In the genomic region with DNA sequence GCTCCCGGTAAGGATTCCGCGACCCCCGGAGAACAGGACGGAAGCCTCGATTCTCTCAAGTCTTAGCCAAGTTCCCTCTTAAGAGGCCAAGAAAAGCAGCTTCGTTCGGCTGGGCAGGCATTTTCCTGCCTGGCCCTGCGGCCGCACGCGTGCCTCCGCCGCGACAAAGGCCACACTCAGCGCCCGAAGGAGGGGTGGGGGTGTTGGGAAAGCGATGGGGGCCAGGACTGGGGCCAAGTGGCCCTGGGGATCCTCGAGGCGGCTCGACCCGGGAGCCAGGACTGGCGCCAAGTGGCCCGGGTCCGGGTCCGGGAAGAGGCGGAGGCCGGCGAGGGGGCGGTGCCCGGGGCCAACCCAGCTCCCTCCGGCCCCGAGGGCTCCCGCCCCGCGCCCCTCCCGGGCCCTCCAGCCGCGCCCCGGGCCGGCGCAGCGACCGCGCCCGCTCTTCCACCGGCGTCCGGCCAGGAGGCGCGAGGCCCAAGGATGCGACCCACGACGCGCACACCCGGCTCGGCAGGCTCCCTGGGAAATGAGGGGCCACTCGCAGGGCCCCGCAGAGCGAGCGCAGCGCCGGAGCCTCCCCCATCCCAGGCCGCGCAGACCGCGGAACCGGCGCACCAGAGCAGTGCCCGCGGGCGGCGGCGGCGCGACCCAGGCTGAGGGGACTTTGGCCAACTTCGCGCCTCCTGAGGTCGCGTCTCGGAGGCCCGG, we compare ENCODE assay signal across 8 cellular contexts. TPM values are rescaled to one million over a fixed set of nuclear protein-coding genes. Genes with fewer than 3 reads are reported as not detected.
DNase-seq lines count a peak whose midpoint lies in the region; ATAC-seq and TF ChIP-seq lines count a peak whose summit lies in the region.

No MANE protein-coding gene starts in this region.

- H3K36me3 ChIP-seq in Loucy (ENCODE audit: insufficient read depth, low read length) = no peaks in the 10 kb centered on the region
- H3K36me3 ChIP-seq in mucosa of rectum (ENCODE audit: control insufficient read depth in 2 of 2, insufficient read depth in 2 of 2, low read length in 2 of 2) = no peaks in the 10 kb centered on the region

- POLR2A ChIA-PET in AG04449 (lab: Yijun Ruan, JAX) = interaction anchor here (1.1 kb wide), 1 partner anchor 36 kb away, joined by 4 read pairs; no protein-coding TSS in a partner anchor

- H3K4me1 ChIP-seq in Loucy (ENCODE audit: insufficient read depth, low read length, poor library complexity, severe bottlenecking) (peaks cover 39% of the 10 kb centered on the region), mucosa of rectum (ENCODE audit: control insufficient read depth in 2 of 2, insufficient read depth in 2 of 2, low read length in 2 of 2) (peaks cover 24 to 31% of the 10 kb centered on the region in 2 donors)

- H3F3A ChIP-seq in Loucy (ENCODE audit: low read depth) = no peaks in the 10 kb centered on the region

- no peaks in the 10 kb centered on the region for H3K9me3 ChIP-seq in Loucy (ENCODE audit: insufficient read depth, low read depth, low read length)
- H3K9me3 ChIP-seq in mucosa of rectum (ENCODE audit: control insufficient read depth in 2 of 2, low read length in 2 of 2) = no peaks in the 10 kb centered on the region

- no peaks in the 10 kb centered on the region for H3K9me2 ChIP-seq in Loucy (replicated peaks; ENCODE audit: low read depth, low read length)

- H3K9ac ChIP-seq in Loucy (ENCODE audit: low read depth, low read length, poor library complexity, severe bottlenecking) (peak overlapping the region; percentile 61), mucosa of rectum (ENCODE audit: low read depth in 1 of 2, low read length in 2 of 2) (peak overlapping the region; percentile 56 to 72)

- ATAC-seq in GM19328 (IDR thresholded peaks at IDR 0.05; ENCODE audit: unreplicated experiment) (peak; percentile 7), GM21360 (IDR thresholded peaks at IDR 0.05; ENCODE audit: unreplicated experiment) (no peak)

- peak overlapping the region; percentile 70 to 93 for H3K27ac ChIP-seq in mucosa of rectum (ENCODE audit: low read depth in 2 of 2, low read length in 2 of 2)

- TF ChIP-seq CTCF in AG04449 (IDR thresholded peaks at IDR 0.05; ENCODE audit: insufficient read depth, low read length, missing control alignments) (no peak), Loucy (conservative IDR thresholded peaks at IDR 0.05; ENCODE audit: low read length) (no peak)

- H3K27me3 ChIP-seq in Loucy (ENCODE audit: insufficient read depth, low read length, poor library complexity, severe bottlenecking) (no peaks in the 10 kb centered on the region), mucosa of rectum (ENCODE audit: control insufficient read depth in 2 of 2, insufficient read depth in 2 of 2, low read length in 2 of 2) (no peaks in the 10 kb centered on the region)

- peaks cover 7% of the 10 kb centered on the region for H4K20me1 ChIP-seq in Loucy (ENCODE audit: insufficient read depth, low read length, poor library complexity, severe bottlenecking)

- H3K4me3 ChIP-seq in AG04449 (ENCODE audit: low read depth, low read length) (peak overlapping the region; percentile 86), Loucy (ENCODE audit: low read length, poor library complexity, severe bottlenecking) (peak overlapping the region; percentile 97), mucosa of rectum (ENCODE audit: low read length in 2 of 2) (peak overlapping the region; percentile 76 to 84)

- CTCF ChIA-PET in AG04449 (lab: Yijun Ruan, JAX) = interaction anchor here (0.8 to 1.6 kb wide), 6 partner anchors 12 to 209 kb away, joined by 3 to 12 read pairs (median 4); no protein-coding TSS in a partner anchor

- H2AFZ ChIP-seq in Loucy (ENCODE audit: low read length) = no peak overlapping the region

- peak overlapping the region; percentile 83 for H3K4me2 ChIP-seq in Loucy (ENCODE audit: low read depth, low read length, poor library complexity, severe bottlenecking)

- no peak for DNase-seq in AG04449 (ENCODE audit: low read depth, low spot score)
- DNase-seq in dermis blood vessel endothelial cell = peak; percentile 36
- no peak for DNase-seq in activated gamma-delta T cell (lab: John Stamatoyannopoulos, UW)
- DNase-seq in NCI-H2171 (lab: John Stamatoyannopoulos, UW) = no peak

- peaks cover 50% of the 10 kb centered on the region for H3K79me2 ChIP-seq in Loucy (ENCODE audit: insufficient read depth, low read length)

RNA-seq across cellular contexts. Expression of a gene that starts 0.8 kb away (rescaled TPM):
- total RNA-seq in dermis blood vessel endothelial cell = 19.6 and 22.7 TPM in 2 replicates

RNA-seq across cellular contexts. Expression of a gene that starts 33.9 kb away (rescaled TPM):
- 5.4 and 15.8 TPM in 2 replicates for total RNA-seq in dermis blood vessel endothelial cell
